Comparison of ENCODE assay signal across 9 cellular contexts in the genomic region with DNA sequence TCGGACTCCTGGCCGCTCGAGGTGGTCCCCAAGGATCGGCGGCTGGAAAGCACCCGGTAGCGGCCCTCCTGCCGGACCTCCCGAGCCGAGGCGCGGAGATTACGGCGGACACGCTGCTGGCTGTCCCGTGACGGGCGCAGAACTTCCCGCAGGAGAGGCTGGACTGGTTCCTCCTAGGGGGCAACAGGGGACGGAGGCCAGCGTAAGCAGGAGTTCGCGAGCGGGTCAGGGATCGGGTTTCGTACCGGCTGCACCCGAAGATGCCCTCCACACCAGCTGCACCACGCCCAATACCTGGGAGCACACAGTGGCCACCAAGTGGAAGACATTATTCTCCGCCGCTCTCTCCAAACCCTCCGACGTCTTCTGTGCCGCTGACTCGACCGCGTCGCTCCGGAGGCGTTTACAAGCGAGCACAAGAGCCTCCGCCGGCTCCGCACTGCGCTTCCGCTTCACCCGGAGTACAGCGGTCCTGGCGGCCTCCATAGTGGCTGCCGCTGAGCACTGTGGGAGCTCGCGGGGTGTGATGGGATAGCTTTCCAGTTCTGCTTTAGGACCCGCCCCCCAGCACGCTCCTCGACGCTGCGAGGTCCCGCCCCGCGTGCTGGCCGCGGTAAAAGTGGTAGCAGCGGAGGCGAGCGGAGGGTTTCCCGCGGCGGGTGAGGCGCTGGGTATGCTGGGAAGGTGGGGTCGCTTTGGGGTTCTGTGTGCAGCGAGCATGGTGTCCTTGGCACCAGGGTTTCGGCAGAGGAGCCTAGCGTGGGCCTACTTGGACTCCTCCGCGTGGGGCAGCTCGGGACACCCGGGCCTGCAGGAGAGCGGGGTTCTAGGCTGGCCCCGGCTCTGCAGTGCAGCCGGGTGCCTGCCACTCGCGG. TPM values are rescaled to one million over a fixed set of nuclear protein-coding genes. Genes with fewer than 3 reads are reported as not detected.
A peak's percentile ranks its signal among the peaks of the same experiment; 100 is the strongest.
DNase-seq lines count a peak whose midpoint lies in the region; ATAC-seq, FAIRE-seq and TF ChIP-seq lines count a peak whose summit lies in the region.
"Had no signal": no experiment of that assay in that cellular context is flagged by ENCODE, and none has a peak within 500 bp of the region (broad histone marks: within the 10 kb centered on the region; RNA-seq: fewer than 3 reads in every experiment).

A gene with protein sequence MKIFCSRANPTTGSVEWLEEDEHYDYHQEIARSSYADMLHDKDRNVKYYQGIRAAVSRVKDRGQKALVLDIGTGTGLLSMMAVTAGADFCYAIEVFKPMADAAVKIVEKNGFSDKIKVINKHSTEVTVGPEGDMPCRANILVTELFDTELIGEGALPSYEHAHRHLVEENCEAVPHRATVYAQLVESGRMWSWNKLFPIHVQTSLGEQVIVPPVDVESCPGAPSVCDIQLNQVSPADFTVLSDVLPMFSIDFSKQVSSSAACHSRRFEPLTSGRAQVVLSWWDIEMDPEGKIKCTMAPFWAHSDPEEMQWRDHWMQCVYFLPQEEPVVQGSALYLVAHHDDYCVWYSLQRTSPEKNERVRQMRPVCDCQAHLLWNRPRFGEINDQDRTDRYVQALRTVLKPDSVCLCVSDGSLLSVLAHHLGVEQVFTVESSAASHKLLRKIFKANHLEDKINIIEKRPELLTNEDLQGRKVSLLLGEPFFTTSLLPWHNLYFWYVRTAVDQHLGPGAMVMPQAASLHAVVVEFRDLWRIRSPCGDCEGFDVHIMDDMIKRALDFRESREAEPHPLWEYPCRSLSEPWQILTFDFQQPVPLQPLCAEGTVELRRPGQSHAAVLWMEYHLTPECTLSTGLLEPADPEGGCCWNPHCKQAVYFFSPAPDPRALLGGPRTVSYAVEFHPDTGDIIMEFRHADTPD (plus strand): TSS at position 579 of the 875 bp plus-strand sequence. CDS start 4,961 bp downstream, outside the sequence.
A gene (minus strand): TSS at position 506 of the 875 bp plus-strand sequence. CDS start 20 bp downstream, at position 486.

- no peak for FAIRE-seq in bronchial epithelial cell (lab: Jason Lieb, UNC)
- FAIRE-seq: TTC549 had no signal

- POLR2A ChIA-PET in WTC11 (lab: Charles Lee) = interaction anchor here (0.6 to 1.4 kb wide), 8 partner anchors 9 to 76 kb away, joined by 3 to 8 read pairs (median 4); a partner anchor contains a TSS

- H3K27me3 Mint-ChIP-seq in WTC11 (ENCODE audit: low read depth) = no peaks in the 10 kb centered on the region

- H3K9me3 Mint-ChIP-seq in WTC11 = no peaks in the 10 kb centered on the region

- peak; percentile 96 for ATAC-seq in GM19023 (IDR thresholded peaks at IDR 0.05; ENCODE audit: unreplicated experiment)
- ATAC-seq in HG03196 (IDR thresholded peaks at IDR 0.05; ENCODE audit: unreplicated experiment) = peak; percentile 93
- peak; percentile 99 for ATAC-seq in WTC11

- H3K4me3 Mint-ChIP-seq in WTC11 = peak within 1 kb of the TSS; percentile 95

- CTCF ChIA-PET in WTC11 (lab: Charles Lee) = interaction anchor here (0.5 to 3.5 kb wide), 11 partner anchors 10 to 341 kb away, joined by 3 to 41 read pairs (median 4); a partner anchor contains a TSS

- peaks cover 14% of the 10 kb centered on the region for H3K36me3 Mint-ChIP-seq in WTC11

- H3K4me3 ChIP-seq in AG09309 (ENCODE audit: control insufficient read depth, low read depth, low read length) (peak within 1 kb of the TSS; percentile 61), bronchial epithelial cell (ENCODE audit: low read depth, low read length) (peak within 1 kb of the TSS; percentile 76)

- DNase-seq in AG09309 (ENCODE audit: low read depth) (peak; percentile 41), NCI-H226 (peak; percentile 87), WTC11 (ENCODE audit: low spot score) (peak; percentile 90), bronchial epithelial cell (ENCODE audit: low read depth) (peak; percentile 84), iPS-NIHi7 (ENCODE audit: extremely low spot score) (peak; percentile 99), smooth muscle cell of the brain vasculature (ENCODE audit: low read depth, low spot score) (peak; percentile 39)

- peaks cover 16% of the 10 kb centered on the region for H3K4me1 Mint-ChIP-seq in WTC11

- TF ChIP-seq CTCF in AG09309 (IDR thresholded peaks at IDR 0.05; ENCODE audit: control insufficient read depth, insufficient read depth, low read depth, low read length, missing control alignments) = peak; percentile 22
- no peak for TF ChIP-seq CTCF in WTC11 (IDR thresholded peaks at IDR 0.05)
- TF ChIP-seq CTCF in bronchial epithelial cell (IDR thresholded peaks at IDR 0.05; ENCODE audit: insufficient read depth, low read length, severe bottlenecking) = peak; percentile 10

- H3K36me3 ChIP-seq in bronchial epithelial cell (ENCODE audit: control insufficient read depth, insufficient read depth, low read length) = peaks cover 7% of the 10 kb centered on the region

- no peaks in the 10 kb centered on the region for H3K27me3 ChIP-seq in bronchial epithelial cell (ENCODE audit: control insufficient read depth, insufficient read depth, low read length)

- peak within 1 kb of the TSS; percentile 97 for H3K27ac Mint-ChIP-seq in WTC11

TF ChIP-seq in WTC11, 78 proteins besides CTCF, POLR2A, EP300 and RAD21 (continues in another document):
- TF ChIP-seq, protein P1, sequence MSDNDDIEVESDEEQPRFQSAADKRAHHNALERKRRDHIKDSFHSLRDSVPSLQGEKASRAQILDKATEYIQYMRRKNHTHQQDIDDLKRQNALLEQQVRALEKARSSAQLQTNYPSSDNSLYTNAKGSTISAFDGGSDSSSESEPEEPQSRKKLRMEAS (CRISPR knock-in tag; IDR thresholded peaks at IDR 0.05) = peak; percentile 97
- no peak for TF ChIP-seq SOX15 (CRISPR knock-in tag; IDR thresholded peaks at IDR 0.05)
- TF ChIP-seq, protein P2, sequence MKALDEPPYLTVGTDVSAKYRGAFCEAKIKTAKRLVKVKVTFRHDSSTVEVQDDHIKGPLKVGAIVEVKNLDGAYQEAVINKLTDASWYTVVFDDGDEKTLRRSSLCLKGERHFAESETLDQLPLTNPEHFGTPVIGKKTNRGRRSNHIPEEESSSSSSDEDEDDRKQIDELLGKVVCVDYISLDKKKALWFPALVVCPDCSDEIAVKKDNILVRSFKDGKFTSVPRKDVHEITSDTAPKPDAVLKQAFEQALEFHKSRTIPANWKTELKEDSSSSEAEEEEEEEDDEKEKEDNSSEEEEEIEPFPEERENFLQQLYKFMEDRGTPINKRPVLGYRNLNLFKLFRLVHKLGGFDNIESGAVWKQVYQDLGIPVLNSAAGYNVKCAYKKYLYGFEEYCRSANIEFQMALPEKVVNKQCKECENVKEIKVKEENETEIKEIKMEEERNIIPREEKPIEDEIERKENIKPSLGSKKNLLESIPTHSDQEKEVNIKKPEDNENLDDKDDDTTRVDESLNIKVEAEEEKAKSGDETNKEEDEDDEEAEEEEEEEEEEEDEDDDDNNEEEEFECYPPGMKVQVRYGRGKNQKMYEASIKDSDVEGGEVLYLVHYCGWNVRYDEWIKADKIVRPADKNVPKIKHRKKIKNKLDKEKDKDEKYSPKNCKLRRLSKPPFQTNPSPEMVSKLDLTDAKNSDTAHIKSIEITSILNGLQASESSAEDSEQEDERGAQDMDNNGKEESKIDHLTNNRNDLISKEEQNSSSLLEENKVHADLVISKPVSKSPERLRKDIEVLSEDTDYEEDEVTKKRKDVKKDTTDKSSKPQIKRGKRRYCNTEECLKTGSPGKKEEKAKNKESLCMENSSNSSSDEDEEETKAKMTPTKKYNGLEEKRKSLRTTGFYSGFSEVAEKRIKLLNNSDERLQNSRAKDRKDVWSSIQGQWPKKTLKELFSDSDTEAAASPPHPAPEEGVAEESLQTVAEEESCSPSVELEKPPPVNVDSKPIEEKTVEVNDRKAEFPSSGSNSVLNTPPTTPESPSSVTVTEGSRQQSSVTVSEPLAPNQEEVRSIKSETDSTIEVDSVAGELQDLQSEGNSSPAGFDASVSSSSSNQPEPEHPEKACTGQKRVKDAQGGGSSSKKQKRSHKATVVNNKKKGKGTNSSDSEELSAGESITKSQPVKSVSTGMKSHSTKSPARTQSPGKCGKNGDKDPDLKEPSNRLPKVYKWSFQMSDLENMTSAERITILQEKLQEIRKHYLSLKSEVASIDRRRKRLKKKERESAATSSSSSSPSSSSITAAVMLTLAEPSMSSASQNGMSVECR (CRISPR knock-in tag; IDR thresholded peaks at IDR 0.05; ENCODE audit: borderline replicate concordance) = peak; percentile 97
- no peak for TF ChIP-seq HMGA2 (CRISPR knock-in tag; IDR thresholded peaks at IDR 0.05)
- TF ChIP-seq FOXJ3 (CRISPR knock-in tag; IDR thresholded peaks at IDR 0.05; ENCODE audit: borderline replicate concordance) = peak; percentile 76; the same call in 1 of the 2 replicates
- TF ChIP-seq, protein P3, sequence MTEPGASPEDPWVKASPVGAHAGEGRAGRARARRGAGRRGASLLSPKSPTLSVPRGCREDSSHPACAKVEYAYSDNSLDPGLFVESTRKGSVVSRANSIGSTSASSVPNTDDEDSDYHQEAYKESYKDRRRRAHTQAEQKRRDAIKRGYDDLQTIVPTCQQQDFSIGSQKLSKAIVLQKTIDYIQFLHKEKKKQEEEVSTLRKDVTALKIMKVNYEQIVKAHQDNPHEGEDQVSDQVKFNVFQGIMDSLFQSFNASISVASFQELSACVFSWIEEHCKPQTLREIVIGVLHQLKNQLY (CRISPR knock-in tag; IDR thresholded peaks at IDR 0.05) = 0 out of 2 replicates have a peak, but pooled peaks have one; percentile 15
- TF ChIP-seq, protein P4, sequence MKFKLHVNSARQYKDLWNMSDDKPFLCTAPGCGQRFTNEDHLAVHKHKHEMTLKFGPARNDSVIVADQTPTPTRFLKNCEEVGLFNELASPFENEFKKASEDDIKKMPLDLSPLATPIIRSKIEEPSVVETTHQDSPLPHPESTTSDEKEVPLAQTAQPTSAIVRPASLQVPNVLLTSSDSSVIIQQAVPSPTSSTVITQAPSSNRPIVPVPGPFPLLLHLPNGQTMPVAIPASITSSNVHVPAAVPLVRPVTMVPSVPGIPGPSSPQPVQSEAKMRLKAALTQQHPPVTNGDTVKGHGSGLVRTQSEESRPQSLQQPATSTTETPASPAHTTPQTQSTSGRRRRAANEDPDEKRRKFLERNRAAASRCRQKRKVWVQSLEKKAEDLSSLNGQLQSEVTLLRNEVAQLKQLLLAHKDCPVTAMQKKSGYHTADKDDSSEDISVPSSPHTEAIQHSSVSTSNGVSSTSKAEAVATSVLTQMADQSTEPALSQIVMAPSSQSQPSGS (CRISPR knock-in tag; IDR thresholded peaks at IDR 0.05; ENCODE audit: borderline replicate concordance, low read depth) = peak; percentile 83; the same call in 1 of the 2 replicates
- no peak for TF ChIP-seq RORB (CRISPR knock-in tag; IDR thresholded peaks at IDR 0.05)
- 0 out of 2 replicates have a peak, but pooled peaks have one; percentile 34 for TF ChIP-seq CBFB (CRISPR knock-in tag; IDR thresholded peaks at IDR 0.05; ENCODE audit: low read depth)
- peak; percentile 81; the same call in 1 of the 2 replicates for TF ChIP-seq ZNF138 (CRISPR knock-in tag; conservative IDR thresholded peaks at IDR 0.05)

RNA-seq across cellular contexts. Expression of the first gene that starts in this region (rescaled TPM):
- 50.3 to 59.3 TPM (median 52.5 TPM) in 3 replicates for total RNA-seq in WTC11 (2021)
- 23.9 and 36.9 TPM in 2 replicates for total RNA-seq in bronchial epithelial cell

RNA-seq across cellular contexts. Expression of the second gene that starts in this region (rescaled TPM):
- 20.5 to 22.6 TPM (median 20.7 TPM) in 3 replicates for total RNA-seq in WTC11 (2021)
- 17.4 and 19.3 TPM in 2 replicates for total RNA-seq in bronchial epithelial cell

Comparison
In these comparisons a context has a peak if more than half of its experiments do, and no peak if none do; other contexts are left out.
1. Peak in every context shown above with its lines: DNase-seq, ATAC-seq and H3K4me3 ChIP-seq.
2. DNase-seq: peak in every context shown above with its lines; median percentile 99 in iPS-NIHi7; 90 in WTC11; 87 in NCI-H226; 84 in bronchial epithelial cell; 41 in AG09309; 39 in smooth muscle cell of the brain vasculature.